ENCODE assay signal across 9 cellular contexts in the genomic region with DNA sequence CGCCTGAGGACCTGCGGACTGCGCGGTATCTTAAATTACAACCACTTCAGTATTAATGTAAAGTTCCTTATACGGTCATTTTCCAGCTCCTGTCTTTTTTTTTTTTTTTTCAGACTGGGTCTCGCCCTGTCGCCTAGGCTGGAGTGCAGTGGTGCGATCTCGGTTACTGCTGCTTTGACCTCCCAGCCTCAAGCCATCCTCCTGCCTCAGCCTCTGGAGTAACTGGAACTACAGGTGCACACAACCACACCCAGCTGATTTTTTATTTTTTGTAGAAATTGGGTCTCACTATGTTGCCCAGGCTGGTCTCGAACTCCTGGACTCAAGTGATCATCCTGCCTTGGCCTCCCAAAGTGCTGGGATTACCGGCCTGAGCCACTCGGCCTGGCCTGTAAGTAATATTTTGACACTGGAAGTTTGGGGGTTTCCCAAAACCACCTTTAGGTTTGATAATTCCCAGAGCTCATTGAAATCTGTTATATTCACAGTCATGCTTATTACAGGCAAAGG. TPM values are rescaled to one million over a fixed set of nuclear protein-coding genes. Genes with fewer than 3 reads are reported as not detected.
A peak's percentile ranks its signal among the peaks of the same experiment; 100 is the strongest.
DNase-seq lines count a peak whose midpoint lies in the region; ATAC-seq and TF ChIP-seq lines count a peak whose summit lies in the region.
"Had no signal": no experiment of that assay in that cellular context is flagged by ENCODE, and none has a peak within 500 bp of the region (broad histone marks: within the 10 kb centered on the region; RNA-seq: fewer than 3 reads in every experiment).

No MANE protein-coding gene starts in this region.

- H4K91ac ChIP-seq in H9 (ENCODE audit: insufficient read length, low read depth, low read length) = no peak overlapping the region

- ATAC-seq in stimulated activated effector memory CD8-positive, alpha-beta T cell treated with anti-CD3 and anti-CD28 coated beads, Interleukin-12 subunit alpha, Interleukin-12 subunit beta, amount 100 ng/mL, for 72 hours = peak; percentile 27
- ATAC-seq in HG02610 (IDR thresholded peaks at IDR 0.05; ENCODE audit: unreplicated experiment) = no peak

- peaks cover 0 to 5% (median 3%) of the 10 kb centered on the region in 3 experiments; a peak in 5 of 7 replicates for H3K36me3 Mint-ChIP-seq in H9 (ENCODE audit: insufficient read depth in 1 of 3, low read depth in 3 of 3)
- H3K36me3 Mint-ChIP-seq in stimulated activated effector memory CD8-positive, alpha-beta T cell treated with anti-CD3 and anti-CD28 coated beads, Interleukin-12 subunit alpha, Interleukin-12 subunit beta, amount 100 ng/mL, for 72 hours = peaks cover 40% of the 10 kb centered on the region

- H3K36me3 ChIP-seq in OCI-LY3 (replicated peaks; ENCODE audit: low read depth, low read length) = peaks cover 6% of the 10 kb centered on the region
- H3K36me3 ChIP-seq in esophagus muscularis mucosa = peaks cover 0 to 3% (median 0%) of the 10 kb centered on the region in 4 donors

- peaks cover 6% of the 10 kb centered on the region for H3K27me3 Mint-ChIP-seq in H9 (ENCODE audit: low read depth)

- DNase-seq in H9 (no peak), esophagus muscularis mucosa (ENCODE audit: extremely low spot score) (no peak), dedifferentiated amniotic fluid mesenchymal stem cell (ENCODE audit: extremely low spot score) (no peak), SKM-1 treated with dmso at 0.1 percent for 144 hours (lab: John Stamatoyannopoulos, UW; ENCODE audit: unreplicated experiment) (no peak)
- no peak for DNase-seq in stimulated activated effector memory CD8-positive, alpha-beta T cell treated with anti-CD3 and anti-CD28 coated beads, Interleukin-12 subunit alpha, Interleukin-12 subunit beta, amount 100 ng/mL, for 72 hours (ENCODE audit: low spot score in 2 of 2)
- no peak for DNase-seq in stimulated activated CD4-positive, alpha-beta T cell treated with anti-CD3 and anti-CD28 coated beads, Interleukin-12 subunit alpha, Interleukin-12 subunit beta, amount 100 ng/mL, for 4 hours

- peaks cover 5% of the 10 kb centered on the region for H3K23me2 ChIP-seq in H9 (ENCODE audit: insufficient read length, low read depth, low read length, poor library complexity, severe bottlenecking)

- no peak overlapping the region for H4K5ac ChIP-seq in H9 (ENCODE audit: insufficient read length, low read depth, low read length)

- H3K9ac ChIP-seq in H9 (ENCODE audit: extremely low read depth, insufficient read length, low read length) = no peak overlapping the region
- peak overlapping the region; percentile 24 for H3K9ac ChIP-seq in OCI-LY3 (ENCODE audit: low read length)

- H3K27ac ChIP-seq in H9 (ENCODE audit: insufficient read length, low read depth, low read length) = no peak overlapping the region
- H3K27ac ChIP-seq in OCI-LY3 (ENCODE audit: low read length) = no peak overlapping the region
- peak overlapping the region; percentile 86 to 91 (median 88) for H3K27ac ChIP-seq in esophagus muscularis mucosa (replicated peaks in 1 of 4)

- no peak overlapping the region for H3K4ac ChIP-seq in H9 (ENCODE audit: low read depth, low read length)

- no peak overlapping the region for H2BK5ac ChIP-seq in H9 (ENCODE audit: insufficient read length, low read length)

- H2AFZ ChIP-seq in H9 (ENCODE audit: low read length) (no peak overlapping the region), OCI-LY3 (ENCODE audit: low read depth, low read length) (peak overlapping the region; percentile 68; the same call in 1 of the 2 replicates)

- H2AK5ac ChIP-seq in H9 (ENCODE audit: insufficient read length, low read length) = no peak overlapping the region

- H3K4me2 ChIP-seq in H9 (ENCODE audit: insufficient read depth, insufficient read length, low read length) (no peak overlapping the region), OCI-LY3 (ENCODE audit: low read length) (peak overlapping the region; percentile 68)

- peak overlapping the region; percentile 96 for H3K4me3 ChIP-seq in OCI-LY3 (ENCODE audit: low read length)
- H3K4me3 ChIP-seq in esophagus muscularis mucosa = peak overlapping the region; percentile 70 to 89 (median 77)

- no peak overlapping the region for H3K56ac ChIP-seq in H9 (ENCODE audit: insufficient read length, low read depth, low read length)

- no peak overlapping the region for H4K8ac ChIP-seq in H9 (replicated peaks; ENCODE audit: insufficient read length, low read depth, low read length)

- H3K9me3 ChIP-seq in H9 (ENCODE audit: control insufficient read depth, low read depth, low read length) (no peaks in the 10 kb centered on the region), OCI-LY3 (ENCODE audit: insufficient read depth, low read length) (no peaks in the 10 kb centered on the region), esophagus muscularis mucosa (no peaks in the 10 kb centered on the region)

- H2BK15ac ChIP-seq in H9 (ENCODE audit: low read depth, low read length) = no peak overlapping the region

- no peak overlapping the region for H3K27ac Mint-ChIP-seq in H9
- H3K27ac Mint-ChIP-seq in stimulated activated effector memory CD8-positive, alpha-beta T cell treated with anti-CD3 and anti-CD28 coated beads, Interleukin-12 subunit alpha, Interleukin-12 subunit beta, amount 100 ng/mL, for 72 hours = peak overlapping the region; percentile 90

- no peak for TF ChIP-seq POLR2A in esophagus muscularis mucosa (IDR thresholded peaks at IDR 0.05; ENCODE audit: low read depth)

- no peak overlapping the region for H2BK12ac ChIP-seq in H9 (ENCODE audit: insufficient read length, low read depth, low read length)

- TF ChIP-seq EP300 in esophagus muscularis mucosa (IDR thresholded peaks at IDR 0.05) = no peak

- no peak overlapping the region for H2BK20ac ChIP-seq in H9 (ENCODE audit: low read depth, low read length, poor library complexity, severe bottlenecking)

- no peak overlapping the region for H3K23ac ChIP-seq in H9 (ENCODE audit: insufficient read length, low read depth, low read length)

- no peak overlapping the region for H3T11ph ChIP-seq in H9 (ENCODE audit: low read length)

- H3K18ac ChIP-seq in H9 (ENCODE audit: insufficient read length, low read depth, low read length) = no peak overlapping the region

- no peak overlapping the region for H3K14ac ChIP-seq in H9 (ENCODE audit: insufficient read depth, low read length)

- H3K4me1 Mint-ChIP-seq in H9 = peaks cover 5 to 6% of the 10 kb centered on the region in 2 experiments
- peaks cover 11% of the 10 kb centered on the region for H3K4me1 Mint-ChIP-seq in stimulated activated effector memory CD8-positive, alpha-beta T cell treated with anti-CD3 and anti-CD28 coated beads, Interleukin-12 subunit alpha, Interleukin-12 subunit beta, amount 100 ng/mL, for 72 hours

- H3K4me3 Mint-ChIP-seq in H9 = peak overlapping the region; percentile 37 to 96; a peak in 2 of 5 replicates
- H3K4me3 Mint-ChIP-seq in stimulated activated effector memory CD8-positive, alpha-beta T cell treated with anti-CD3 and anti-CD28 coated beads, Interleukin-12 subunit alpha, Interleukin-12 subunit beta, amount 100 ng/mL, for 72 hours = peak overlapping the region; percentile 81

- TF ChIP-seq CTCF in H9 (conservative IDR thresholded peaks at IDR 0.05) (no peak; the same call in 2 of the 3 replicates), OCI-LY3 (IDR thresholded peaks at IDR 0.05; ENCODE audit: low read depth, low read length) (no peak), esophagus muscularis mucosa (IDR thresholded peaks at IDR 0.05) (no peak)

- H3K27me3 ChIP-seq in H9 (ENCODE audit: insufficient read depth, low read length) (no peaks in the 10 kb centered on the region; the same call in 1 of the 2 replicates), OCI-LY3 (ENCODE audit: low read depth, low read length) (no peaks in the 10 kb centered on the region), esophagus muscularis mucosa (no peaks in the 10 kb centered on the region)

- H4K20me1 ChIP-seq in H9 (ENCODE audit: control insufficient read depth, insufficient read depth, insufficient read length) = no peaks in the 10 kb centered on the region
- H4K20me1 ChIP-seq in OCI-LY3 (ENCODE audit: insufficient read depth, low read length) = peaks cover 1% of the 10 kb centered on the region; the same call in 1 of the 2 replicates

- no peaks in the 10 kb centered on the region for H3K4me1 ChIP-seq in H9 (ENCODE audit: insufficient read depth, low read length)
- peaks cover 11% of the 10 kb centered on the region for H3K4me1 ChIP-seq in OCI-LY3 (ENCODE audit: low read length)
- peaks cover 17 to 43% (median 35%) of the 10 kb centered on the region in 4 donors for H3K4me1 ChIP-seq in esophagus muscularis mucosa

- WGBS in H9 (ENCODE audit: extremely low coverage, insufficient read length, low lambda C conversion rate) = no CpG with 5 or more reads among the region's 12 CpGs
- 15% methylated on average over 12 of the region's 12 CpGs for WGBS in esophagus muscularis mucosa

- no peaks in the 10 kb centered on the region for H3K79me1 ChIP-seq in H9 (ENCODE audit: insufficient read depth, low read depth, low read length, poor library complexity, severe bottlenecking)

- H2BK120ac ChIP-seq in H9 (ENCODE audit: low read depth, low read length, poor library complexity, severe bottlenecking) = no peak overlapping the region

- peaks cover 0 to 3% of the 10 kb centered on the region in 2 experiments; a peak in 2 of 5 replicates for H3K9me3 Mint-ChIP-seq in H9
- H3K9me3 Mint-ChIP-seq in stimulated activated effector memory CD8-positive, alpha-beta T cell treated with anti-CD3 and anti-CD28 coated beads, Interleukin-12 subunit alpha, Interleukin-12 subunit beta, amount 100 ng/mL, for 72 hours = no peaks in the 10 kb centered on the region

- H3K79me2 ChIP-seq in H9 (ENCODE audit: insufficient read depth, low read length) (no peaks in the 10 kb centered on the region; the same call in 1 of the 2 replicates), OCI-LY3 (ENCODE audit: low read length) (peaks cover 34% of the 10 kb centered on the region)

- intact Hi-C loops in esophagus muscularis mucosa (cut with DNase I) = loop anchor here (5.0 to 10.0 kb wide), 4 partner anchors 61 to 406 kb away; a partner anchor contains a TSS

RNA-seq across cellular contexts. Expression of a gene that starts 0.4 kb away (rescaled TPM):
- total RNA-seq in H9 (2021) = 2.1 and 2.2 TPM in 2 replicates
- total RNA-seq in esophagus muscularis mucosa = 1 to 10 TPM; 3.0 to 6.4 (median 6.1) TPM

RNA-seq across cellular contexts. Expression of a gene that starts 6.9 kb away (rescaled TPM):
- total RNA-seq in H9 (2021) (18.8 and 18.9 TPM in 2 replicates), esophagus muscularis mucosa (10 to 100 TPM; 13.9 to 26.4 (median 18.9) TPM)

RNA-seq across cellular contexts. Expression of a gene that starts 18.1 kb away (rescaled TPM):
- total RNA-seq in H9 (2021) (6.7 and 6.9 TPM in 2 replicates), esophagus muscularis mucosa (not detected)
- total RNA-seq: liver had no signal

RNA-seq across cellular contexts. Expression of a gene that starts 34.3 kb away (rescaled TPM):
- total RNA-seq in H9 (2021) = 2.4 and 2.5 TPM in 2 replicates
- not detected for total RNA-seq in esophagus muscularis mucosa
- total RNA-seq: liver had no signal

RNA-seq across cellular contexts. Expression of a gene that starts 52.4 kb away (rescaled TPM):
- total RNA-seq in H9 (2021) (121 and 128 TPM in 2 replicates), esophagus muscularis mucosa (10 to 100 TPM; 36.1 to 58.0 (median 51.3) TPM)

Comparison
In these comparisons a context has a peak if more than half of its experiments do, and no peak if none do; other contexts are left out.
1. H3K27ac ChIP-seq: peak in esophagus muscularis mucosa (4 of 4); none in H9 (single experiment) and OCI-LY3 (single experiment).